ENCODE assay signal across 8 cellular contexts in the genomic region with DNA sequence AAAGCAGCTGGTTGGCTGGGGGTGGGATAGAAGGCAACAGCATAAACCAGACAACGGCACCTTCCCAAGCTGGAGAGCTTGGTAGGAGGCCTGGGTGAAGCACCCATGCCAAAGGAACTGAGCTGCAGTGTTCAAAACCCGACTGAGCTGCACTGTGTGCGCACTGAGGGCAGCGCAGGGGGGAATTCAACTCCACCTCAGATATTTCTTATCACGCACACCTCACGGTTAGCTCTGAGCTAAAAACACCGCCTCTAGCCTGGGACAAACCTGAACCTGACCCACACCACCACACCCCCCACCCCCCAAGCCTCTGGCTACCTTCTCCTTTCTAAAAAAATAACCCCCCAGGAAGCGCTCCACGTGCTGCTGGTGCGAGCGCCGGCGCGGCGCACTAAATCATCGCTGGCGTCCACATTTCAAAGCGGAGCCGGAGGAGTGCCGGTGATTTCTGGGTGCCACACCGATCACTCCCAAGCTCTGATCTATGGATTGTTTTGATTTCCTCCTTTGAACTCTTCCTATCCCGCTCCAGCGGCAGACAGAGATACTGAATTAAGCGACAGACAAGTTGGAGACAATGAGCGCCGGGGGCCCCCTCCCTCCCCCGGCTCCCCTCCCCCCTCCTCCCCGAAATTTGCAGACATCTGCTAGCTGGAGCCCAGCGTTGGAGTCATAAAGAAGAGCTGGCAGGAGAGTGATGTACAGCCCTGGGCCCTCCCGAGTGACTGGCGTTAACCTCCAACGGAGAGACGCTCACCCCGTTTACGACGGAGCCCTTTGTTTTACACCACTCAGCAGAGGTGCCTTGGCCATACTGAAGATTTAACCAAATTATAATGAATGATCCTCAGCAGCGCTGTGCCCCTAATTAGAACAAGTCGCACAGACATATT.
DNase-seq lines count a peak whose midpoint lies in the region; ATAC-seq and TF ChIP-seq lines count a peak whose summit lies in the region.

No MANE protein-coding gene starts in this region.

- peak overlapping the region; percentile 77 for H3K14ac ChIP-seq in trophoblast cell (ENCODE audit: low read length)

- peaks cover 37% of the 10 kb centered on the region for H3K79me1 ChIP-seq in trophoblast cell (ENCODE audit: low read length)

- no peak for TF ChIP-seq CTCF in PC-9 (conservative IDR thresholded peaks at IDR 0.05)

- H3K4me2 ChIP-seq in PC-9 (peak overlapping the region; percentile 69), trophoblast cell (ENCODE audit: low read length) (peak overlapping the region; percentile 18)

- H3F3A ChIP-seq in PC-9 (ENCODE audit: insufficient read depth, low read depth): peaks cover 75% of the 10 kb centered on the region

- H3K4me1 ChIP-seq in PC-9 (replicated peaks; ENCODE audit: insufficient read depth) (peaks cover 100% of the 10 kb centered on the region), trophoblast cell (ENCODE audit: control insufficient read depth in 1 of 2, insufficient read depth in 2 of 2, low read length in 2 of 2) (peaks cover 23 to 30% of the 10 kb centered on the region in 2 experiments)

- H2BK5ac ChIP-seq in trophoblast cell (ENCODE audit: low read depth, low read length, poor library complexity): peak overlapping the region; percentile 71

- 0 out of 2 replicates have a peak overlapping the region, but pooled peaks have one; percentile 4 for H3K4me3 ChIP-seq in PC-9
- H3K4me3 ChIP-seq in trophoblast cell (ENCODE audit: low read depth, low read length): no peak overlapping the region

- no peaks in the 10 kb centered on the region for H3K9me2 ChIP-seq in PC-9 (ENCODE audit: insufficient read depth)

- ATAC-seq in Right ventricle myocardium superior (ENCODE audit: poor library complexity): peak; percentile 59
- ATAC-seq in activated CD8-positive, alpha-beta memory T cell treated with anti-CD3 and anti-CD28 coated beads, Interleukin-2, amount 10 ng/mL, durations not matched to agents 7 days and 5 days: no peak
- ATAC-seq in GM18511 (IDR thresholded peaks at IDR 0.05; ENCODE audit: unreplicated experiment): no peak
- ATAC-seq in HG03469 (IDR thresholded peaks at IDR 0.05; ENCODE audit: unreplicated experiment): no peak

- no peaks in the 10 kb centered on the region for H3K79me2 ChIP-seq in PC-9 (ENCODE audit: low read depth)
- H3K79me2 ChIP-seq in trophoblast cell (ENCODE audit: control insufficient read depth, insufficient read depth, low read length, poor library complexity): no peaks in the 10 kb centered on the region

- peak overlapping the region; percentile 62 for H3K18ac ChIP-seq in trophoblast cell (ENCODE audit: low read length)

- H4K12ac ChIP-seq in trophoblast cell (ENCODE audit: low read depth, low read length): peak overlapping the region; percentile 13

- no peaks in the 10 kb centered on the region for H3K27me3 ChIP-seq in PC-9 (ENCODE audit: insufficient read depth, low read depth)
- no peaks in the 10 kb centered on the region for H3K27me3 ChIP-seq in trophoblast cell (ENCODE audit: insufficient read depth, low read length)

- H4K91ac ChIP-seq in trophoblast cell (ENCODE audit: low read depth, low read length): peak overlapping the region; percentile 93

- CTCF ChIA-PET in PC-9 (lab: Charles Lee): interaction anchor here (0.7 to 2.9 kb wide), 2 partner anchors 37 to 103 kb away, joined by 5 to 11 read pairs; no protein-coding TSS in a partner anchor
- CTCF ChIA-PET in activated CD8-positive, alpha-beta memory T cell treated with anti-CD3 and anti-CD28 coated beads, Interleukin-2, amount 10 ng/mL, durations not matched to agents 7 days and 5 days (lab: Charles Lee): interaction anchor here (1.0 to 4.0 kb wide), 2 partner anchors 37 to 96 kb away, joined by 3 to 15 read pairs; no protein-coding TSS in a partner anchor

- peak overlapping the region; percentile 60 for H3K4ac ChIP-seq in trophoblast cell (ENCODE audit: low read depth, low read length)

- H2AFZ ChIP-seq in PC-9 (no peak overlapping the region), trophoblast cell (ENCODE audit: insufficient read depth, low read length, poor library complexity) (peak overlapping the region; percentile 66)

- H3K23ac ChIP-seq in trophoblast cell (ENCODE audit: low read length): no peak overlapping the region

- DNase-seq in GM03348 (ENCODE audit: low spot score): peak; percentile 36
- DNase-seq in PC-9: no peak
- no peak for DNase-seq in Right ventricle myocardium superior
- DNase-seq in trophoblast cell: no peak
- no peak for DNase-seq in activated CD8-positive, alpha-beta memory T cell treated with anti-CD3 and anti-CD28 coated beads, Interleukin-2, amount 10 ng/mL, durations not matched to agents 7 days and 5 days
- DNase-seq in midbrain (lab: John Stamatoyannopoulos, UW): no peak

- peak overlapping the region; percentile 70 for H4K8ac ChIP-seq in trophoblast cell (ENCODE audit: low read depth, low read length)

- peaks cover 15% of the 10 kb centered on the region for H3K4me1 Mint-ChIP-seq in activated CD8-positive, alpha-beta memory T cell treated with anti-CD3 and anti-CD28 coated beads, Interleukin-2, amount 10 ng/mL, durations not matched to agents 7 days and 5 days

- H3K9me3 ChIP-seq in PC-9 (ENCODE audit: insufficient read depth, low read depth) (no peaks in the 10 kb centered on the region), trophoblast cell (ENCODE audit: insufficient read depth, low read depth, low read length) (no peaks in the 10 kb centered on the region)

- H2BK12ac ChIP-seq in trophoblast cell (ENCODE audit: low read length): peak overlapping the region; percentile 80

- H3K36me3 Mint-ChIP-seq in activated CD8-positive, alpha-beta memory T cell treated with anti-CD3 and anti-CD28 coated beads, Interleukin-2, amount 10 ng/mL, durations not matched to agents 7 days and 5 days: no peaks in the 10 kb centered on the region

- H3K27ac ChIP-seq in PC-9: peak overlapping the region; percentile 96
- peak overlapping the region; percentile 94 for H3K27ac ChIP-seq in trophoblast cell (ENCODE audit: low read depth, low read length)

- no peak overlapping the region for H3K27ac Mint-ChIP-seq in activated CD8-positive, alpha-beta memory T cell treated with anti-CD3 and anti-CD28 coated beads, Interleukin-2, amount 10 ng/mL, durations not matched to agents 7 days and 5 days

- no peaks in the 10 kb centered on the region for H3K36me3 ChIP-seq in PC-9 (ENCODE audit: low read depth)
- H3K36me3 ChIP-seq in trophoblast cell (ENCODE audit: control insufficient read depth in 1 of 2, insufficient read depth in 2 of 2, low read length in 2 of 2): no peaks in the 10 kb centered on the region

- H2AK5ac ChIP-seq in trophoblast cell (ENCODE audit: low read length): peak overlapping the region; percentile 79

- no TSS peak for BruUV-seq in PC-9 (replicated peaks; lab: Mats Ljungman, UMichigan)

- H3K4me3 Mint-ChIP-seq in activated CD8-positive, alpha-beta memory T cell treated with anti-CD3 and anti-CD28 coated beads, Interleukin-2, amount 10 ng/mL, durations not matched to agents 7 days and 5 days: no peak overlapping the region

- no peak overlapping the region for H3K9ac ChIP-seq in trophoblast cell (ENCODE audit: low read length)

- no peaks in the 10 kb centered on the region for H3K9me3 Mint-ChIP-seq in activated CD8-positive, alpha-beta memory T cell treated with anti-CD3 and anti-CD28 coated beads, Interleukin-2, amount 10 ng/mL, durations not matched to agents 7 days and 5 days (ENCODE audit: low read depth)

- WGBS in trophoblast cell (ENCODE audit: extremely low coverage, insufficient coverage, insufficient read length): no CpG with 5 or more reads among the region's 38 CpGs

- H2BK120ac ChIP-seq in trophoblast cell (ENCODE audit: insufficient read depth, low read length, poor library complexity): peak overlapping the region; percentile 81

- H3K27me3 Mint-ChIP-seq in activated CD8-positive, alpha-beta memory T cell treated with anti-CD3 and anti-CD28 coated beads, Interleukin-2, amount 10 ng/mL, durations not matched to agents 7 days and 5 days: peaks cover 17% of the 10 kb centered on the region

- POLR2A ChIA-PET in PC-9 (lab: Charles Lee; ENCODE audit: unreplicated experiment): no interaction called here

- intact Hi-C loops in PC-9 (cut with micrococcal nuclease; ENCODE audit: unreplicated experiment): loop anchor here (1.0 kb wide), 2 partner anchors 38 to 85 kb away; partner anchors contain the start of gene NOG
- intact Hi-C loops in Right ventricle myocardium superior (cut with DNase I): no loop called here

- no peaks in the 10 kb centered on the region for H4K20me1 ChIP-seq in PC-9 (ENCODE audit: insufficient read depth)
